Comparison of ENCODE assay signal across 1 cellular context in genomic region chr16:19389246-19389645, GRCh38.
TF ChIP-seq lines count a peak whose summit lies in the region.

No MANE protein-coding gene starts in this region.

TF ChIP-seq in Ishikawa, 13 proteins besides CTCF, POLR2A, EP300 and RAD21 (continued from another document):
- TF ChIP-seq, protein P1, sequence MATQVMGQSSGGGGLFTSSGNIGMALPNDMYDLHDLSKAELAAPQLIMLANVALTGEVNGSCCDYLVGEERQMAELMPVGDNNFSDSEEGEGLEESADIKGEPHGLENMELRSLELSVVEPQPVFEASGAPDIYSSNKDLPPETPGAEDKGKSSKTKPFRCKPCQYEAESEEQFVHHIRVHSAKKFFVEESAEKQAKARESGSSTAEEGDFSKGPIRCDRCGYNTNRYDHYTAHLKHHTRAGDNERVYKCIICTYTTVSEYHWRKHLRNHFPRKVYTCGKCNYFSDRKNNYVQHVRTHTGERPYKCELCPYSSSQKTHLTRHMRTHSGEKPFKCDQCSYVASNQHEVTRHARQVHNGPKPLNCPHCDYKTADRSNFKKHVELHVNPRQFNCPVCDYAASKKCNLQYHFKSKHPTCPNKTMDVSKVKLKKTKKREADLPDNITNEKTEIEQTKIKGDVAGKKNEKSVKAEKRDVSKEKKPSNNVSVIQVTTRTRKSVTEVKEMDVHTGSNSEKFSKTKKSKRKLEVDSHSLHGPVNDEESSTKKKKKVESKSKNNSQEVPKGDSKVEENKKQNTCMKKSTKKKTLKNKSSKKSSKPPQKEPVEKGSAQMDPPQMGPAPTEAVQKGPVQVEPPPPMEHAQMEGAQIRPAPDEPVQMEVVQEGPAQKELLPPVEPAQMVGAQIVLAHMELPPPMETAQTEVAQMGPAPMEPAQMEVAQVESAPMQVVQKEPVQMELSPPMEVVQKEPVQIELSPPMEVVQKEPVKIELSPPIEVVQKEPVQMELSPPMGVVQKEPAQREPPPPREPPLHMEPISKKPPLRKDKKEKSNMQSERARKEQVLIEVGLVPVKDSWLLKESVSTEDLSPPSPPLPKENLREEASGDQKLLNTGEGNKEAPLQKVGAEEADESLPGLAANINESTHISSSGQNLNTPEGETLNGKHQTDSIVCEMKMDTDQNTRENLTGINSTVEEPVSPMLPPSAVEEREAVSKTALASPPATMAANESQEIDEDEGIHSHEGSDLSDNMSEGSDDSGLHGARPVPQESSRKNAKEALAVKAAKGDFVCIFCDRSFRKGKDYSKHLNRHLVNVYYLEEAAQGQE (IDR thresholded peaks at IDR 0.05; ENCODE audit: low read depth), result no peak
- TF ChIP-seq TCF12 (IDR thresholded peaks at IDR 0.05; ENCODE audit: low read depth) (no peak), TEAD4 (IDR thresholded peaks at IDR 0.05) (no peak), YY1 (IDR thresholded peaks at IDR 0.05; ENCODE audit: low read depth) (no peak), TAF1 (IDR thresholded peaks at IDR 0.05; ENCODE audit: low read depth) (no peak)
TF ChIP-seq in Ishikawa: peak in this region for 0.
